In genomic region chr4:184344435-184344834, GRCh38 we compare ENCODE assay signal across 10 cellular contexts.
DNase-seq lines count a peak whose midpoint lies in the region; ATAC-seq and TF ChIP-seq lines count a peak whose summit lies in the region.
"Had no signal": no experiment of that assay in that cellular context is flagged by ENCODE, and none has a peak within 500 bp of the region (broad histone marks: within the 10 kb centered on the region; RNA-seq: fewer than 3 reads in every experiment).

No MANE protein-coding gene starts in this region.

- no peak overlapping the region for H3K27ac Mint-ChIP-seq in CD8-positive, alpha-beta T cell
- H3K27ac Mint-ChIP-seq in WTC11: no peak overlapping the region
- peak overlapping the region; percentile 91 to 97 (median 94) for H3K27ac Mint-ChIP-seq in naive B cell

- 92% methylated on average over 4 of the region's 4 CpGs for WGBS in hepatocyte (ENCODE audit: low lambda C conversion rate, missing lambda C conversion rate)

- no peak overlapping the region for H3K4me2 ChIP-seq in hepatocyte

- peaks cover 19% of the 10 kb centered on the region for H3K4me1 Mint-ChIP-seq in CD8-positive, alpha-beta T cell (ENCODE audit: low read depth)
- H3K4me1 Mint-ChIP-seq in WTC11 (peaks cover 43% of the 10 kb centered on the region), naive B cell (peaks cover 74 to 89% (median 86%) of the 10 kb centered on the region in 3 donors)

- intact Hi-C loops in CD8-positive, alpha-beta T cell (cut with DNase I, micrococcal nuclease): no loop called here

- no peaks in the 10 kb centered on the region for H3K36me3 Mint-ChIP-seq in CD8-positive, alpha-beta T cell
- H3K36me3 Mint-ChIP-seq in WTC11: no peaks in the 10 kb centered on the region
- H3K36me3 Mint-ChIP-seq in naive B cell: no peaks in the 10 kb centered on the region

- no peak for DNase-seq in CD8-positive, alpha-beta T cell
- no peak for DNase-seq in WTC11 (ENCODE audit: low spot score)
- no peak for DNase-seq in naive B cell
- DNase-seq in ecto neural progenitor cell (ENCODE audit: low spot score): no peak
- no peak for DNase-seq in activated gamma-delta T cell (lab: John Stamatoyannopoulos, UW)
- DNase-seq in hepatocyte (ENCODE audit: low spot score): no peak

- H3K9me2 ChIP-seq in hepatocyte (replicated peaks; ENCODE audit: insufficient read depth): no peaks in the 10 kb centered on the region

- no peak overlapping the region for H3K27ac ChIP-seq in ACC112 (ENCODE audit: low read depth, low read length)
- no peak overlapping the region for H3K27ac ChIP-seq in CD8-positive, alpha-beta T cell (ENCODE audit: low read depth, low read length)
- H3K27ac ChIP-seq in hepatocyte: no peak overlapping the region

- peak overlapping the region; percentile 86 for H3K4me3 Mint-ChIP-seq in CD8-positive, alpha-beta T cell
- peak overlapping the region; percentile 86; the same call in 1 of the 2 replicates for H3K4me3 Mint-ChIP-seq in WTC11
- peak overlapping the region; percentile 83 to 95 (median 92) for H3K4me3 Mint-ChIP-seq in naive B cell

- H3K9me3 Mint-ChIP-seq in CD8-positive, alpha-beta T cell: no peaks in the 10 kb centered on the region
- no peaks in the 10 kb centered on the region for H3K9me3 Mint-ChIP-seq in WTC11
- no peaks in the 10 kb centered on the region for H3K9me3 Mint-ChIP-seq in naive B cell

- H2AFZ ChIP-seq in ACC112 (ENCODE audit: low read length, unreplicated experiment) (peak overlapping the region; percentile 89), hepatocyte (no peak overlapping the region)

- H3K79me2 ChIP-seq in ACC112 (ENCODE audit: control insufficient read depth, insufficient read depth, low read length, unreplicated experiment): no peaks in the 10 kb centered on the region
- no peaks in the 10 kb centered on the region for H3K79me2 ChIP-seq in hepatocyte

- H3K27me3 Mint-ChIP-seq in CD8-positive, alpha-beta T cell (ENCODE audit: low read depth): no peaks in the 10 kb centered on the region
- H3K27me3 Mint-ChIP-seq in WTC11 (ENCODE audit: low read depth) (peaks cover under 1% of the 10 kb centered on the region; the same call in 1 of the 2 replicates), naive B cell (peaks cover 0 to 2% (median 0%) of the 10 kb centered on the region in 3 donors)

- H3K4me1 ChIP-seq in ACC112 (ENCODE audit: control insufficient read depth, insufficient read depth, low read length, unreplicated experiment) (peaks cover 14% of the 10 kb centered on the region), hepatocyte (ENCODE audit: insufficient read depth) (peaks cover 40% of the 10 kb centered on the region)
- peaks cover 5% of the 10 kb centered on the region for H3K4me1 ChIP-seq in CD8-positive, alpha-beta T cell (ENCODE audit: insufficient read depth, low read length)

- ATAC-seq in CD8-positive, alpha-beta T cell: no peak
- ATAC-seq in WTC11: no peak
- peak; percentile 22 to 30 for ATAC-seq in naive B cell (ENCODE audit: low read depth in 2 of 2)
- no peak for ATAC-seq in HG03139 (IDR thresholded peaks at IDR 0.05; ENCODE audit: unreplicated experiment)

- no peak for TF ChIP-seq CTCF in CD8-positive, alpha-beta T cell (IDR thresholded peaks at IDR 0.05)
- TF ChIP-seq CTCF in WTC11 (IDR thresholded peaks at IDR 0.05) (no peak), hepatocyte (IDR thresholded peaks at IDR 0.05; ENCODE audit: poor library complexity) (no peak)

- CTCF ChIA-PET in CD8-positive, alpha-beta T cell (lab: Charles Lee): no interaction called here
- CTCF ChIA-PET in WTC11 (lab: Charles Lee): interaction anchor here (0.6 kb wide), 1 partner anchor 81 kb away, joined by 3 read pairs; no protein-coding TSS in a partner anchor

- H3K4me3 ChIP-seq in ACC112 (ENCODE audit: low read depth, low read length) (no peak overlapping the region), hepatocyte (no peak overlapping the region)
- no peak overlapping the region for H3K4me3 ChIP-seq in CD8-positive, alpha-beta T cell (ENCODE audit: low read depth, low read length)

- no peaks in the 10 kb centered on the region for H3K9me3 ChIP-seq in CD8-positive, alpha-beta T cell (ENCODE audit: low read length)
- no peaks in the 10 kb centered on the region for H3K9me3 ChIP-seq in hepatocyte (ENCODE audit: low read depth)
- H3K9me3 ChIP-seq: mucosa of descending colon, upper lobe of right lung had no signal

- H3K27me3 ChIP-seq in ACC112 (ENCODE audit: insufficient read depth, low read length): no peaks in the 10 kb centered on the region
- H3K27me3 ChIP-seq in CD8-positive, alpha-beta T cell (ENCODE audit: insufficient read depth, low read length): no peaks in the 10 kb centered on the region
- H3K27me3 ChIP-seq in hepatocyte: no peaks in the 10 kb centered on the region
- H3K27me3 ChIP-seq: upper lobe of right lung had no signal

- H3K36me3 ChIP-seq in ACC112 (ENCODE audit: insufficient read depth, low read length) (no peaks in the 10 kb centered on the region), hepatocyte (replicated peaks; ENCODE audit: insufficient read depth, low read depth) (no peaks in the 10 kb centered on the region)
- H3K36me3 ChIP-seq in CD8-positive, alpha-beta T cell (ENCODE audit: insufficient read depth, low read length): no peaks in the 10 kb centered on the region
- H3K36me3 ChIP-seq: upper lobe of right lung had no signal

- POLR2A ChIA-PET in CD8-positive, alpha-beta T cell (lab: Charles Lee): no interaction called here
- POLR2A ChIA-PET in WTC11 (lab: Charles Lee): interaction anchor here (0.6 to 1.5 kb wide), 2 partner anchors 43 to 389 kb away, joined by 4 to 7 read pairs; partner anchors contain the start of gene CENPU

- H4K20me1 ChIP-seq in hepatocyte (ENCODE audit: insufficient read depth, poor library complexity, severe bottlenecking): no peaks in the 10 kb centered on the region

TF ChIP-seq in WTC11, 78 proteins besides CTCF, POLR2A, EP300 and RAD21 (continues in another document):
- TF ChIP-seq ZNF425 (CRISPR knock-in tag; conservative IDR thresholded peaks at IDR 0.05) (no peak), ETV6 (CRISPR knock-in tag; IDR thresholded peaks at IDR 0.05) (no peak), ZBTB43 (CRISPR knock-in tag; IDR thresholded peaks at IDR 0.05) (no peak), FOXJ3 (CRISPR knock-in tag; IDR thresholded peaks at IDR 0.05; ENCODE audit: borderline replicate concordance) (no peak), TEAD1 (CRISPR knock-in tag; IDR thresholded peaks at IDR 0.05) (no peak), RORB (CRISPR knock-in tag; IDR thresholded peaks at IDR 0.05) (no peak), NFE2L1 (CRISPR knock-in tag; IDR thresholded peaks at IDR 0.05) (no peak), FOXP4 (CRISPR knock-in tag; IDR thresholded peaks at IDR 0.05) (no peak), SMAD4 (CRISPR knock-in tag; IDR thresholded peaks at IDR 0.05) (no peak), ZNF138 (CRISPR knock-in tag; conservative IDR thresholded peaks at IDR 0.05) (no peak)

Comparison
In these comparisons a context has a peak if more than half of its experiments do, and no peak if none do; other contexts are left out.
1. ATAC-seq: peak in naive B cell (2 of 2); none in CD8-positive, alpha-beta T cell (single experiment), WTC11 (single experiment) and HG03139 (single experiment).
2. H3K27ac Mint-ChIP-seq: peak in naive B cell (6 of 6); none in CD8-positive, alpha-beta T cell (single experiment) and WTC11 (single experiment).
3. Peak in every context shown above with its lines, with median percentiles within 50 percentile points of each other: H3K4me3 Mint-ChIP-seq.